In genomic region chr12:30595742-30596141, GRCh38 we compare ENCODE assay signal across 34 cellular contexts.
"Had no signal": no experiment of that assay in that cellular context is flagged by ENCODE, and none has a peak within 500 bp of the region (broad histone marks: within the 10 kb centered on the region; RNA-seq: fewer than 3 reads in every experiment).

No MANE protein-coding gene starts in this region.

- H3K27me3 ChIP-seq: adrenal gland, ascending aorta, body of pancreas, brain microvascular endothelial cell, breast epithelium, cardiac muscle cell had no signal

- H3K36me3 ChIP-seq: adrenal gland, ascending aorta, brain microvascular endothelial cell, breast epithelium, cardiac muscle cell had no signal

- H3K9me3 ChIP-seq: adrenal gland, ascending aorta, body of pancreas had no signal

- H3K4me3 ChIP-seq: adrenal gland, ascending aorta, body of pancreas, breast epithelium, cardiac muscle cell had no signal

- DNase-seq: activated effector memory CD4-positive, alpha-beta T cell treated with anti-CD3 and anti-CD28 coated beads, Interleukin-2, amount 50 U/mL, for 16 hours; activated effector memory CD4-positive, alpha-beta T cell treated with Interleukin-2 at 50 U/mL for 16 hours; activated gamma-delta T cell; activated gamma-delta T cell treated with Interleukin-2 at 50 U/mL for 16 hours; activated naive CD4-positive, alpha-beta T cell; activated naive CD4-positive, alpha-beta T cell treated with anti-CD3 and anti-CD28 coated beads for 36 hours; activated naive CD4-positive, alpha-beta T cell treated with anti-CD3 and anti-CD28 coated beads, Interleukin-2, amount 10 ng/mL, durations not matched to agents 7 days and 5 days; activated naive CD4-positive, alpha-beta T cell treated with anti-CD3 and anti-CD28 coated beads, Interleukin-2, amount 50 U/mL, for 16 hours; activated naive CD4-positive, alpha-beta T cell treated with Interleukin-2 at 50 U/mL for 16 hours; activated naive CD8-positive, alpha-beta T cell treated with anti-CD3 and anti-CD28 coated beads for 36 hours; activated naive CD8-positive, alpha-beta T cell treated with anti-CD3 and anti-CD28 coated beads, Interleukin-2, amount 10 ng/mL, durations not matched to agents 7 days and 5 days; activated naive CD8-positive, alpha-beta T cell treated with anti-CD3 and anti-CD28 coated beads, Interleukin-2, amount 50 U/mL, for 24 hours; activated T-cell treated with anti-CD3 and anti-CD28 coated beads, Interleukin-2, amount 50 U/mL, for 1 hour; activated T-cell treated with anti-CD3 and anti-CD28 coated beads, Interleukin-2, amount 50 U/mL, for 24 hours; activated T-cell treated with anti-CD3 and anti-CD28 coated beads, Interleukin-2, amount 50 U/mL, for 4 hours; activated T-cell treated with anti-CD3 and anti-CD28 coated beads, Interleukin-2, amount 50 U/mL, for 48 hours; activated T-cell treated with anti-CD3 and anti-CD28 coated beads, Interleukin-2, amount 50 U/mL, for 72 hours; adrenal gland; amniotic stem cell; amygdala; anterior cingulate cortex; aorta; body of pancreas; brain microvascular endothelial cell; caudate nucleus; central memory CD4-positive, alpha-beta T cell; cerebellar nuclear complex had no signal

- H3K27ac ChIP-seq: adrenal gland, ascending aorta, body of pancreas, brain microvascular endothelial cell, breast epithelium, cardiac muscle cell had no signal

- H3K4me1 ChIP-seq: adrenal gland, ascending aorta, body of pancreas, breast epithelium had no signal

- ATAC-seq: activated naive CD4-positive, alpha-beta T cell treated with anti-CD3 and anti-CD28 coated beads, Interleukin-2, amount 50 U/mL, for 72 hours; activated naive CD8-positive, alpha-beta T cell treated with anti-CD3 and anti-CD28 coated beads, Interleukin-2, amount 50 U/mL, for 24 hours; activated T-cell treated with anti-CD3 and anti-CD28 coated beads, Interleukin-2, amount 50 U/mL, for 4 hours; activated T-cell treated with anti-CD3 and anti-CD28 coated beads, Interleukin-2, amount 50 U/mL, for 72 hours; activated T-helper 17 cell treated with anti-CD3 and anti-CD28 coated beads, Interleukin-2, amount 50 U/mL, for 72 hours; body of pancreas had no signal

- FAIRE-seq: astrocyte, bronchial epithelial cell had no signal
